ENCODE assay signal across 18 cellular contexts in the genomic region with DNA sequence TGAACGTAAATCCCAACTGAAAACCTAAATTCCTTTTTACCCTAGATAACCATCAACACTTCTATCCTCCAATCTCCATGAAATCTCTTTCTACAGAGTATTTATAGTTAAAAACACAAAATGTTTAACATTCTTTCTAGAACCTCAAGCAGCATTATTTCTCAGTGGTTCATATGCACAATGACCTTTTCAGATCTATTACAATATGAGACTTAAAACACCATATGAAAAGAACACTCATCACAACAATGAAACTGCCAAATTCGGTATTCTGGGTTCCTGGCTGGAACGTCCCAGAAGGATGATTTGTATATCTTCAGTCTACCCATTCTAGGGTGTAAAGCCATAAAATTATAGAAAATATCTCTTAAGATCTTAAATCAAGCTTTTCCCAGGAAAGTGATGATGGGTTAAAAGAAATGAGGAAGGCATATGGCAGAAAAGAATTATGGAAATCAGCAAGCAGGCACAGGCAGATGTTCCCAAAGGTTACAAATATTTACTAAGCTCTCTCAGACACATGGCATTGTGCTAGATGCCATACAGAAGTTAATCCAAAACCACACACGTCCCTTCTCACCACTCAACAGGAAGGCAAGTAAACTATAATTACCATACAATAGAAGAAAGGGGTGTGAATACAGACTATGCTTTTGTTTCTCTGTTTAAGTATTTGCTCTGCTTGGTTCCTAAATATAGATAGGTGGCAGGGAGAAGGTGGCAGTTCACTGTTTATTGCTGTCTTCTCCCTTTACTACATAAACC.
DNase-seq lines count a peak whose midpoint lies in the region; ATAC-seq and TF ChIP-seq lines count a peak whose summit lies in the region.
"Had no signal": no experiment of that assay in that cellular context is flagged by ENCODE, and none has a peak within 500 bp of the region (broad histone marks: within the 10 kb centered on the region; RNA-seq: fewer than 3 reads in every experiment).

No MANE protein-coding gene starts in this region.

- H3K4me2 ChIP-seq in osteoblast (ENCODE audit: insufficient read depth, low read length), result no peak overlapping the region
- H3K4me2 ChIP-seq: PC-9, smooth muscle cell had no signal

- no peaks in the 10 kb centered on the region for H3K27me3 ChIP-seq in adipocyte (replicated peaks; ENCODE audit: control insufficient read depth, insufficient read depth, low read length)
- no peaks in the 10 kb centered on the region for H3K27me3 ChIP-seq in osteoblast (ENCODE audit: insufficient read depth, low read length)
- H3K27me3 ChIP-seq: uterus had no signal

- H3K27ac ChIP-seq in osteoblast (ENCODE audit: low read depth, low read length), result no peak overlapping the region
- H3K27ac ChIP-seq: PC-9, uterus, VCaP had no signal

- H3K4me3 ChIP-seq in adipocyte (ENCODE audit: low read length) (no peak overlapping the region), osteoblast (ENCODE audit: insufficient read depth, low read length) (no peak overlapping the region)
- H3K4me3 ChIP-seq: PC-9, smooth muscle cell, uterus had no signal

- no peaks in the 10 kb centered on the region for H3K9me3 Mint-ChIP-seq in activated T-cell treated with anti-CD3 and anti-CD28 coated beads, Interleukin-2, amount 50 U/mL, for 72 hours

- H3K9me3 ChIP-seq in adipocyte (ENCODE audit: control insufficient read depth, low read length) (no peaks in the 10 kb centered on the region), osteoblast (ENCODE audit: low read depth, low read length) (no peaks in the 10 kb centered on the region)
- H3K9me3 ChIP-seq: uterus had no signal

- H3K27me3 Mint-ChIP-seq in activated T-cell treated with anti-CD3 and anti-CD28 coated beads, Interleukin-2, amount 50 U/mL, for 72 hours (ENCODE audit: low read depth), result no peaks in the 10 kb centered on the region

- H3K36me3 Mint-ChIP-seq in activated T-cell treated with anti-CD3 and anti-CD28 coated beads, Interleukin-2, amount 50 U/mL, for 72 hours (ENCODE audit: insufficient read depth in 2 of 2), result peaks cover 3 to 11% of the 10 kb centered on the region in 2 donors

- H3K9ac ChIP-seq in adipocyte (ENCODE audit: low read length), result no peak overlapping the region

- TF ChIP-seq CTCF in osteoblast (IDR thresholded peaks at IDR 0.05; ENCODE audit: extremely low read depth, low read depth, low read length), result no peak

- peaks cover 35% of the 10 kb centered on the region for H3K36me3 ChIP-seq in adipocyte (ENCODE audit: control insufficient read depth, insufficient read depth, low read length, severe bottlenecking)
- no peaks in the 10 kb centered on the region for H3K36me3 ChIP-seq in osteoblast (ENCODE audit: insufficient read depth, low read length)
- H3K36me3 ChIP-seq: uterus had no signal

- no peak overlapping the region for H2AFZ ChIP-seq in osteoblast (ENCODE audit: low read length)
- H2AFZ ChIP-seq: PC-9 had no signal

- H3K4me1 ChIP-seq in adipocyte (ENCODE audit: control insufficient read depth, insufficient read depth, low read length), result peaks cover 18% of the 10 kb centered on the region
- H3K4me1 ChIP-seq in osteoblast (ENCODE audit: insufficient read depth, low read length), result peaks cover 6% of the 10 kb centered on the region
- H3K4me1 ChIP-seq: uterus had no signal

- peaks cover 3% of the 10 kb centered on the region for H3K4me1 Mint-ChIP-seq in activated T-cell treated with anti-CD3 and anti-CD28 coated beads, Interleukin-2, amount 50 U/mL, for 72 hours (ENCODE audit: low read depth)

- H3K4me3 Mint-ChIP-seq in activated T-cell treated with anti-CD3 and anti-CD28 coated beads, Interleukin-2, amount 50 U/mL, for 72 hours, result no peak overlapping the region

- no peaks in the 10 kb centered on the region for H3K79me2 ChIP-seq in osteoblast (ENCODE audit: insufficient read depth, low read length)

- no peak for ATAC-seq in activated T-cell treated with anti-CD3 and anti-CD28 coated beads, Interleukin-2, amount 50 U/mL, for 72 hours (replicated peaks in 1 of 2)
- ATAC-seq in GM21723 (IDR thresholded peaks at IDR 0.05; ENCODE audit: unreplicated experiment), result no peak

- no peak for DNase-seq in activated T-cell treated with anti-CD3 and anti-CD28 coated beads, Interleukin-2, amount 50 U/mL, for 72 hours
- no peak for DNase-seq in activated T-cell treated with anti-CD3 and anti-CD28 coated beads, Interleukin-2, amount 50 U/mL, for 48 hours
- DNase-seq in NCI-H1930 (lab: John Stamatoyannopoulos, UW) (peak; percentile 52 to 86), adipocyte (ENCODE audit: low read depth) (peak; percentile 36), osteoblast (ENCODE audit: insufficient read length, low spot score, missing footprints) (peak; percentile 6), dermis blood vessel endothelial cell (no peak), activated T-cell treated with anti-CD3 and anti-CD28 coated beads for 4 hours (no peak)
- DNase-seq: activated naive CD4-positive, alpha-beta T cell treated with anti-CD3 and anti-CD28 coated beads, Interleukin-2, amount 50 U/mL, for 16 hours; HCEC 1CT; head of caudate nucleus; kidney; NCI-H187; PC-9; stimulated activated naive CD4-positive, alpha-beta T cell treated with Interleukin-2 at 50 U/mL for 16 hours; uterus had no signal

- peak overlapping the region; percentile 39 for H3K27ac Mint-ChIP-seq in activated T-cell treated with anti-CD3 and anti-CD28 coated beads, Interleukin-2, amount 50 U/mL, for 72 hours

- H4K20me1 ChIP-seq in osteoblast (ENCODE audit: insufficient read depth, low read length), result no peaks in the 10 kb centered on the region

Comparison
In these comparisons a context has a peak if more than half of its experiments do, and no peak if none do; other contexts are left out.
1. DNase-seq: peak in NCI-H1930 (2 of 2), adipocyte (single experiment) and osteoblast (single experiment); none in activated T-cell treated with anti-CD3 and anti-CD28 coated beads, Interleukin-2, amount 50 U/mL, for 72 hours (0 of 2), activated T-cell treated with anti-CD3 and anti-CD28 coated beads, Interleukin-2, amount 50 U/mL, for 48 hours (0 of 2), dermis blood vessel endothelial cell (single experiment) and activated T-cell treated with anti-CD3 and anti-CD28 coated beads for 4 hours (single experiment).